1 cellular context compared by ENCODE assay signal in genomic region chr6:134278000-134278399, GRCh38.
TF ChIP-seq lines count a peak whose summit lies in the region.

No MANE protein-coding gene starts in this region.

TF ChIP-seq in GM23338, 12 proteins besides CTCF, POLR2A, EP300 and RAD21 (continued from another document):
- TF ChIP-seq ZNF462 (CRISPR knock-in tag; IDR thresholded peaks at IDR 0.05) = no peak
- no peak for TF ChIP-seq EZH2 (IDR thresholded peaks at IDR 0.05; ENCODE audit: low read depth, unreplicated experiment)
- no peak for TF ChIP-seq STAT1 (IDR thresholded peaks at IDR 0.05; ENCODE audit: unreplicated experiment)
- TF ChIP-seq REST (IDR thresholded peaks at IDR 0.05; ENCODE audit: unreplicated experiment) = no peak
